In genomic region chr9:4424038-4424437, GRCh38 we compare ENCODE assay signal across 1 cellular context.
TF ChIP-seq lines count a peak whose summit lies in the region.

No MANE protein-coding gene starts in this region.

TF ChIP-seq in liver, 16 proteins besides CTCF, POLR2A, EP300 and RAD21 (continued from another document):
- TF ChIP-seq REST (IDR thresholded peaks at IDR 0.05) (peak; percentile 22), EGR1 (IDR thresholded peaks at IDR 0.05; ENCODE audit: low read depth in 2 of 2) (no peak), YY1 (IDR thresholded peaks at IDR 0.05) (peak; percentile 27), JUND (IDR thresholded peaks at IDR 0.05) (peak in 1 of 2 donors; percentile 10), TAF1 (conservative IDR thresholded peaks at IDR 0.05) (no peak)
